17 cellular contexts compared by ENCODE assay signal in the genomic region with DNA sequence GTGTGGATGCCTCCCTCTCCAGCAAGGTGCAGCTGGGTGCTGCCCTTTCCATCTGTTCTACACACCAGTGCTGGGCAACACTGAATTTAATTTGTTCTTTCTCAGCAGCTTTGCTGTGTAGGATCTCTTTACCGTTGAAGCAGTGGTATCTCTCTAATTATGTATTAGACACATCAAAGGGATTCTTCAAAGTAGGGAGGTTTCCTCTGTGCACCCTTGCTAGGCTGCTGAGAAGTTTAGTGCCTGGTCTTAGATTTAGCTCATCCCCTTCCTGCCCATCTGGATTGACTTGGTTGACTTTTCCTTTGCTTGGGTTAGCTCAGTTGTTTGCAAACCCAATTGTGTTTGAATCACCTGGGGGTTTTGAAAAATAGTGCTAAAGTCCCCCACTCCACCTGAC. TPM values are rescaled to one million over a fixed set of nuclear protein-coding genes. Genes with fewer than 3 reads are reported as not detected.
DNase-seq lines count a peak whose midpoint lies in the region; ATAC-seq and TF ChIP-seq lines count a peak whose summit lies in the region.
"Had no signal": no experiment of that assay in that cellular context is flagged by ENCODE, and none has a peak within 500 bp of the region (broad histone marks: within the 10 kb centered on the region; RNA-seq: fewer than 3 reads in every experiment).

No MANE protein-coding gene starts in this region.

- TF ChIP-seq CTCF in DND-41 (IDR thresholded peaks at IDR 0.05; ENCODE audit: borderline replicate concordance, extremely low read depth, low read length, poor library complexity, severe bottlenecking), result no peak
- no peak for TF ChIP-seq CTCF in mammary epithelial cell (conservative IDR thresholded peaks at IDR 0.05 in 1 of 2, IDR thresholded peaks at IDR 0.05 in 1 of 2; ENCODE audit: extremely low read depth in 1 of 2, insufficient read depth in 1 of 2, low read depth in 1 of 2, low read length in 2 of 2)

- H3K4me3 ChIP-seq in DND-41 (ENCODE audit: low read depth in 1 of 2, low read length in 2 of 2), result no peak overlapping the region
- H3K4me3 ChIP-seq in Jurkat, Clone E6-1 (ENCODE audit: low read length), result no peak overlapping the region
- H3K4me3 ChIP-seq in mesendoderm (ENCODE audit: low read length), result no peak overlapping the region
- no peak overlapping the region for H3K4me3 ChIP-seq in mammary epithelial cell (replicated peaks in 1 of 3; ENCODE audit: insufficient read depth in 1 of 3, low read depth in 2 of 3, low read length in 3 of 3)
- H3K4me3 ChIP-seq: GM12878 had no signal

- CTCF ChIA-PET in mammary epithelial cell (lab: Charles Lee; ENCODE audit: low non-redundant PET), result no interaction called here

- H3K79me2 ChIP-seq in DND-41 (ENCODE audit: insufficient read depth, low read length), result no peaks in the 10 kb centered on the region
- H3K79me2 ChIP-seq in mesendoderm (ENCODE audit: control insufficient read depth, insufficient read depth, low read length), result no peaks in the 10 kb centered on the region
- no peaks in the 10 kb centered on the region for H3K79me2 ChIP-seq in mammary epithelial cell (ENCODE audit: insufficient read depth, low read length)

- no peaks in the 10 kb centered on the region for H3K79me1 ChIP-seq in mesendoderm (ENCODE audit: low read length)

- no peaks in the 10 kb centered on the region for H3K36me3 ChIP-seq in DND-41 (ENCODE audit: insufficient read depth, low read length)
- H3K36me3 ChIP-seq in mesendoderm (ENCODE audit: control insufficient read depth, insufficient read depth, low read length), result no peaks in the 10 kb centered on the region
- H3K36me3 ChIP-seq in mammary epithelial cell (ENCODE audit: insufficient read depth, low read length), result no peaks in the 10 kb centered on the region

- H3K23ac ChIP-seq in mesendoderm (ENCODE audit: low read length), result no peak overlapping the region

- intact Hi-C loops in mammary epithelial cell (cut with micrococcal nuclease), result no loop called here

- WGBS in mesendoderm (ENCODE audit: extremely low coverage, insufficient coverage, low lambda C conversion rate), result no CpG with 5 or more reads among the region's 1 CpG
- 0% methylated on average over 1 of the region's 1 CpG for WGBS in mammary epithelial cell (ENCODE audit: low coverage, missing lambda C conversion rate)

- BruUV-seq in mammary epithelial cell (replicated peaks; lab: Mats Ljungman, UMichigan), result no TSS peak

- H2AK5ac ChIP-seq in mesendoderm (ENCODE audit: low read length), result no peak overlapping the region

- no peak overlapping the region for H3K4me2 ChIP-seq in DND-41 (ENCODE audit: insufficient read depth, low read length)
- H3K4me2 ChIP-seq in mesendoderm (ENCODE audit: low read length), result no peak overlapping the region
- H3K4me2 ChIP-seq in mammary epithelial cell (ENCODE audit: insufficient read depth, low read depth, low read length), result no peak overlapping the region

- H2BK5ac ChIP-seq in mesendoderm (ENCODE audit: low read length), result no peak overlapping the region

- in situ Hi-C loops in mammary epithelial cell (cut with MboI; ENCODE audit: low sequenced_read_pairs in 2 of 2), result no loop called here

- H3K4me1 ChIP-seq in DND-41 (ENCODE audit: insufficient read depth, low read length) (no peaks in the 10 kb centered on the region), mesendoderm (ENCODE audit: control insufficient read depth, low read depth, low read length) (peaks cover 6% of the 10 kb centered on the region), mammary epithelial cell (ENCODE audit: insufficient read depth, low read length) (no peaks in the 10 kb centered on the region)
- H3K4me1 ChIP-seq: Caco-2 had no signal

- H3K18ac ChIP-seq in mesendoderm (ENCODE audit: low read length), result peak overlapping the region; percentile 0

- H3K27ac ChIP-seq in DND-41 (ENCODE audit: low read length) (no peak overlapping the region), mesendoderm (ENCODE audit: low read depth, low read length) (no peak overlapping the region), mammary epithelial cell (ENCODE audit: insufficient read depth, low read depth, low read length) (no peak overlapping the region)
- H3K27ac ChIP-seq: C4-2B had no signal

- H3K9ac ChIP-seq in DND-41 (ENCODE audit: low read depth, low read length), result no peak overlapping the region
- no peak overlapping the region for H3K9ac ChIP-seq in mesendoderm (ENCODE audit: low read length)
- no peak overlapping the region for H3K9ac ChIP-seq in mammary epithelial cell (ENCODE audit: insufficient read depth, low read length)

- H3K56ac ChIP-seq in mesendoderm (ENCODE audit: low read length), result no peak overlapping the region

- dilution Hi-C loops in mammary epithelial cell (cut with HindIII; ENCODE audit: low sequenced_read_pairs), result no loop called here

- peaks cover 6% of the 10 kb centered on the region for H3K27me3 ChIP-seq in DND-41 (ENCODE audit: insufficient read depth, low read length, poor library complexity)
- no peaks in the 10 kb centered on the region for H3K27me3 ChIP-seq in mesendoderm (ENCODE audit: insufficient read depth, low read length, poor library complexity)
- no peaks in the 10 kb centered on the region for H3K27me3 ChIP-seq in mammary epithelial cell (ENCODE audit: insufficient read depth, low read length)

- H3K9me3 ChIP-seq in DND-41 (ENCODE audit: insufficient read depth, low read length, severe bottlenecking) (no peaks in the 10 kb centered on the region), mammary epithelial cell (replicated peaks; ENCODE audit: insufficient read depth, low read length) (no peaks in the 10 kb centered on the region)
- H3K9me3 ChIP-seq: Caco-2 had no signal

- no peak overlapping the region for H2AFZ ChIP-seq in DND-41 (ENCODE audit: low read depth, low read length)
- H2AFZ ChIP-seq in mammary epithelial cell (ENCODE audit: low read depth, low read length), result no peak overlapping the region

- H4K8ac ChIP-seq in mesendoderm (ENCODE audit: low read depth, low read length), result no peak overlapping the region

- ATAC-seq in DND-41 (ENCODE audit: insufficient read depth, low read depth) (peak; percentile 33; the same call in 1 of the 3 replicates), GM19463 (IDR thresholded peaks at IDR 0.05; ENCODE audit: unreplicated experiment) (no peak)
- ATAC-seq: CD8-positive, alpha-beta T cell; GM12878; HCT116 had no signal

- no peak overlapping the region for H2BK120ac ChIP-seq in mesendoderm (ENCODE audit: low read depth, low read length)

- DNase-seq in DND-41 (no peak), mesendoderm (no peak), mammary epithelial cell (no peak), NCI-H1694 (lab: John Stamatoyannopoulos, UW) (no peak)
- peak; percentile 80 for DNase-seq in Jurkat, Clone E6-1 (ENCODE audit: low read depth, low spot score)
- DNase-seq: Caco-2; CD4-positive, CD25-positive, alpha-beta regulatory T cell; CD8-positive, alpha-beta T cell; DMS153; EL; GDM1; H9 had no signal

- H2BK15ac ChIP-seq in mesendoderm (replicated peaks; ENCODE audit: low read depth), result no peak overlapping the region

- no peaks in the 10 kb centered on the region for H4K20me1 ChIP-seq in DND-41 (ENCODE audit: insufficient read depth, low read length)
- no peaks in the 10 kb centered on the region for H4K20me1 ChIP-seq in mammary epithelial cell (ENCODE audit: insufficient read depth, low read length)

- peak overlapping the region; percentile 50 for H3K4ac ChIP-seq in mesendoderm (ENCODE audit: low read depth, low read length)

- H4K5ac ChIP-seq in mesendoderm (ENCODE audit: low read length), result no peak overlapping the region

RNA-seq across cellular contexts. Expression of gene LDB2, which starts 27.8 kb away (rescaled TPM):
- polyA plus RNA-seq in Jurkat, Clone E6-1 (2012; ENCODE audit: insufficient read depth, insufficient read length), result not detected
- polyA plus RNA-seq in mesendoderm (2013, experiment 1 of 2), result 73.5 TPM
- 73.8 TPM for polyA plus RNA-seq in mesendoderm (2013, experiment 2 of 2)
- total RNA-seq in mammary epithelial cell, result not detected
- not detected for polyA plus RNA-seq in mammary epithelial cell
- not detected for polyA minus RNA-seq in mammary epithelial cell
- total RNA-seq: A172; Caco-2; CD4-positive, CD25-positive, alpha-beta regulatory T cell; CD8-positive, alpha-beta T cell had no signal
- polyA plus RNA-seq: CD4-positive, CD25-positive, alpha-beta regulatory T cell; GM12878 had no signal
